1 cellular context compared by ENCODE assay signal in genomic region chr21:37220433-37220980, GRCh38.
TF ChIP-seq lines count a peak whose summit lies in the region.

No MANE protein-coding gene starts in this region.

TF ChIP-seq in K562, 482 proteins besides CTCF, POLR2A, EP300 and RAD21 (continued from another document):
- no peak for TF ChIP-seq ZNF398 (CRISPR knock-in tag; IDR thresholded peaks at IDR 0.05)
- TF ChIP-seq E2F1 (CRISPR knock-in tag; IDR thresholded peaks at IDR 0.05): no peak
TF ChIP-seq in K562: peak in this region for 3.
